Comparison of ENCODE assay signal across 1 cellular context in the genomic region with DNA sequence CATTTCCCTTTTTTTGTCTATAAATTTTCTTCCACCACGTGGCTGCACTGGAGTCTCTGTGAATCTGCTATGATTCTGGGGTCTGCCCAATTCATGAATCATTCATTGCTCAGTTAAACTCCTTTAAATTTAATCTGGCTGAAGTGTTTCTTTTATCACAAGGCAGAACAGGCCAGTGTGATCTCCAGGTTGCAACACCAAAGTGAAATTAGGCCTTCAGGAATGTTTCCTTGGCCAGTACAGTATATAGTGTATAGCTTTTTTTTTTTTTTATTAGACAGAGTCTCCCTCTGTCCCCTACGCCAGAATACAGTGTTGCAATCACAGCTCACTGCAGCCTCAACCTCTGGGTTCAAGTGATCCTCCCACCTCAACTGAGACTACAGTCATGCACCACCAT.
TF ChIP-seq lines count a peak whose summit lies in the region.

No MANE protein-coding gene starts in this region.

TF ChIP-seq in K562, 482 proteins besides CTCF, POLR2A, EP300 and RAD21:
- TF ChIP-seq CEBPB (tag; IDR thresholded peaks at IDR 0.05) = 0 out of 2 replicates have a peak, but pooled peaks have one; percentile 16
- TF ChIP-seq, protein P1, sequence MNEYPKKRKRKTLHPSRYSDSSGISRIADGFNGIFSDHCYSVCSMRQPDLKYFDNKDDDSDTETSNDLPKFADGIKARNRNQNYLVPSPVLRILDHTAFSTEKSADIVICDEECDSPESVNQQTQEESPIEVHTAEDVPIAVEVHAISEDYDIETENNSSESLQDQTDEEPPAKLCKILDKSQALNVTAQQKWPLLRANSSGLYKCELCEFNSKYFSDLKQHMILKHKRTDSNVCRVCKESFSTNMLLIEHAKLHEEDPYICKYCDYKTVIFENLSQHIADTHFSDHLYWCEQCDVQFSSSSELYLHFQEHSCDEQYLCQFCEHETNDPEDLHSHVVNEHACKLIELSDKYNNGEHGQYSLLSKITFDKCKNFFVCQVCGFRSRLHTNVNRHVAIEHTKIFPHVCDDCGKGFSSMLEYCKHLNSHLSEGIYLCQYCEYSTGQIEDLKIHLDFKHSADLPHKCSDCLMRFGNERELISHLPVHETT (CRISPR knock-in tag; conservative IDR thresholded peaks at IDR 0.05 in 1 of 2, IDR thresholded peaks at IDR 0.05 in 1 of 2) = no peak
TF ChIP-seq in K562: peak in this region for 1.
